1 cellular context compared by ENCODE assay signal in genomic region chr4:186158021-186158859, GRCh38.
TF ChIP-seq lines count a peak whose summit lies in the region.

No MANE protein-coding gene starts in this region.

TF ChIP-seq in GM23338, 12 proteins besides CTCF, POLR2A, EP300 and RAD21 (continued from another document):
- TF ChIP-seq, protein P1, sequence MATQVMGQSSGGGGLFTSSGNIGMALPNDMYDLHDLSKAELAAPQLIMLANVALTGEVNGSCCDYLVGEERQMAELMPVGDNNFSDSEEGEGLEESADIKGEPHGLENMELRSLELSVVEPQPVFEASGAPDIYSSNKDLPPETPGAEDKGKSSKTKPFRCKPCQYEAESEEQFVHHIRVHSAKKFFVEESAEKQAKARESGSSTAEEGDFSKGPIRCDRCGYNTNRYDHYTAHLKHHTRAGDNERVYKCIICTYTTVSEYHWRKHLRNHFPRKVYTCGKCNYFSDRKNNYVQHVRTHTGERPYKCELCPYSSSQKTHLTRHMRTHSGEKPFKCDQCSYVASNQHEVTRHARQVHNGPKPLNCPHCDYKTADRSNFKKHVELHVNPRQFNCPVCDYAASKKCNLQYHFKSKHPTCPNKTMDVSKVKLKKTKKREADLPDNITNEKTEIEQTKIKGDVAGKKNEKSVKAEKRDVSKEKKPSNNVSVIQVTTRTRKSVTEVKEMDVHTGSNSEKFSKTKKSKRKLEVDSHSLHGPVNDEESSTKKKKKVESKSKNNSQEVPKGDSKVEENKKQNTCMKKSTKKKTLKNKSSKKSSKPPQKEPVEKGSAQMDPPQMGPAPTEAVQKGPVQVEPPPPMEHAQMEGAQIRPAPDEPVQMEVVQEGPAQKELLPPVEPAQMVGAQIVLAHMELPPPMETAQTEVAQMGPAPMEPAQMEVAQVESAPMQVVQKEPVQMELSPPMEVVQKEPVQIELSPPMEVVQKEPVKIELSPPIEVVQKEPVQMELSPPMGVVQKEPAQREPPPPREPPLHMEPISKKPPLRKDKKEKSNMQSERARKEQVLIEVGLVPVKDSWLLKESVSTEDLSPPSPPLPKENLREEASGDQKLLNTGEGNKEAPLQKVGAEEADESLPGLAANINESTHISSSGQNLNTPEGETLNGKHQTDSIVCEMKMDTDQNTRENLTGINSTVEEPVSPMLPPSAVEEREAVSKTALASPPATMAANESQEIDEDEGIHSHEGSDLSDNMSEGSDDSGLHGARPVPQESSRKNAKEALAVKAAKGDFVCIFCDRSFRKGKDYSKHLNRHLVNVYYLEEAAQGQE (IDR thresholded peaks at IDR 0.05; ENCODE audit: unreplicated experiment), result no peak
- no peak for TF ChIP-seq EZH2 (IDR thresholded peaks at IDR 0.05; ENCODE audit: low read depth, unreplicated experiment)
- TF ChIP-seq CREB1 (CRISPR knock-in tag; IDR thresholded peaks at IDR 0.05; ENCODE audit: low read depth), result no peak
- TF ChIP-seq ZNF331 (CRISPR knock-in tag; IDR thresholded peaks at IDR 0.05; ENCODE audit: low read depth), result no peak
- no peak for TF ChIP-seq JUNB (IDR thresholded peaks at IDR 0.05; ENCODE audit: unreplicated experiment)
- TF ChIP-seq NANOG (IDR thresholded peaks at IDR 0.05; ENCODE audit: borderline replicate concordance), result no peak
- no peak for TF ChIP-seq ZNF462 (CRISPR knock-in tag; IDR thresholded peaks at IDR 0.05)
- TF ChIP-seq POLR2AphosphoS5 (IDR thresholded peaks at IDR 0.05; ENCODE audit: low read depth), result no peak
- TF ChIP-seq STAT1 (IDR thresholded peaks at IDR 0.05; ENCODE audit: unreplicated experiment), result no peak
- no peak for TF ChIP-seq EZH2phosphoT487 (IDR thresholded peaks at IDR 0.05; ENCODE audit: unreplicated experiment)
